Comparison of ENCODE assay signal across 1 cellular context in genomic region chr3:98398513-98398912, GRCh38.
TF ChIP-seq lines count a peak whose summit lies in the region.

No MANE protein-coding gene starts in this region.

TF ChIP-seq in GM23338, 12 proteins besides CTCF, POLR2A, EP300 and RAD21 (continued from another document):
- TF ChIP-seq POLR2AphosphoS5 (IDR thresholded peaks at IDR 0.05; ENCODE audit: low read depth) (no peak), ZNF462 (CRISPR knock-in tag; IDR thresholded peaks at IDR 0.05) (no peak), EZH2phosphoT487 (IDR thresholded peaks at IDR 0.05; ENCODE audit: unreplicated experiment) (no peak), ZNF114 (CRISPR knock-in tag; IDR thresholded peaks at IDR 0.05) (no peak), STAT1 (IDR thresholded peaks at IDR 0.05; ENCODE audit: unreplicated experiment) (no peak), NANOG (IDR thresholded peaks at IDR 0.05; ENCODE audit: borderline replicate concordance) (no peak)
